Comparison of ENCODE assay signal across 16 cellular contexts in genomic region chr10:77038412-77038806, GRCh38.
"Had no signal": no experiment of that assay in that cellular context is flagged by ENCODE, and none has a peak within 500 bp of the region (broad histone marks: within the 10 kb centered on the region; RNA-seq: fewer than 3 reads in every experiment).

No MANE protein-coding gene starts in this region.

- H3K27ac Mint-ChIP-seq: activated naive CD8-positive, alpha-beta T cell; stimulated activated effector memory CD8-positive, alpha-beta T cell treated with anti-CD3 and anti-CD28 coated beads, Interleukin-12 subunit alpha, Interleukin-12 subunit beta, amount 100 ng/mL, for 72 hours had no signal

- H3K27me3 Mint-ChIP-seq: activated naive CD8-positive, alpha-beta T cell had no signal

- ATAC-seq: left colon; lower lobe of right lung; stimulated activated effector memory CD8-positive, alpha-beta T cell treated with anti-CD3 and anti-CD28 coated beads, Interleukin-12 subunit alpha, Interleukin-12 subunit beta, amount 100 ng/mL, for 72 hours had no signal

- DNase-seq: activated CD4-positive, alpha-beta T cell treated with anti-CD3 and anti-CD28 coated beads, Interleukin-2, amount 50 U/mL, for 1 hour; activated CD8-positive, alpha-beta memory T cell treated with anti-CD3 and anti-CD28 coated beads for 24 hours; activated gamma-delta T cell treated with Interleukin-2 at 50 U/mL for 16 hours; amniotic stem cell; cortex of kidney; effector CD4-positive, alpha-beta T cell; foreskin melanocyte; immature natural killer cell; left colon; lower lobe of right lung; pancreas; stimulated activated CD4-positive, alpha-beta T cell treated with anti-CD3 and anti-CD28 coated beads, Interleukin-12 subunit alpha, Interleukin-12 subunit beta, amount 100 ng/mL, for 4 hours; stimulated activated CD4-positive, alpha-beta T cell treated with anti-CD3 and anti-CD28 coated beads, Interleukin-2, amount 100 ng/mL, for 24 hours had no signal

- H3K4me3 Mint-ChIP-seq: activated naive CD8-positive, alpha-beta T cell; central memory CD8-positive, alpha-beta T cell; immature natural killer cell; stimulated activated effector memory CD8-positive, alpha-beta T cell treated with anti-CD3 and anti-CD28 coated beads, Interleukin-12 subunit alpha, Interleukin-12 subunit beta, amount 100 ng/mL, for 72 hours had no signal

- H3K36me3 Mint-ChIP-seq: activated naive CD8-positive, alpha-beta T cell had no signal

- H3K9me3 Mint-ChIP-seq: central memory CD8-positive, alpha-beta T cell; immature natural killer cell; stimulated activated effector memory CD8-positive, alpha-beta T cell treated with anti-CD3 and anti-CD28 coated beads, Interleukin-12 subunit alpha, Interleukin-12 subunit beta, amount 100 ng/mL, for 72 hours had no signal

- H3K4me3 ChIP-seq: lower lobe of right lung, pancreas had no signal
